Comparison of ENCODE assay signal across 16 cellular contexts in the genomic region with DNA sequence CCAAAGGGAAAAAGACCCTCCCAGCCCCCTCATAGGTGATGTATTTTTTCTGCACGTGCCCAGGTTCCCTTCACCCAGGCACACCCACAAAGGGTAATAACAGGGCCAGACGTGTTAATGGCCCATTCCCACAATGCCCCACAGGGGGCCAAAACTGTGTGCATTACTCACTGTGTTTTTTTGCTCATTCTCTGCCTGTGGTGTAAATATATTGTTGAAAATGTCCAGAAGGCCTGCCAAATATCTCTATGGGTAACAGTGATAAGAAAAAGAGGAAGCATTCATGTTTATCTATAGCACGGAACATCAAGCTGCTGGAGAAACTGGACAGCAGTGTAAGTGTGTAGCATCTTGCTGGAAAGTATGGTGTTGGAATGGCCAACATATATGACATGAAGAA. TPM values are rescaled to one million over a fixed set of nuclear protein-coding genes. Genes with fewer than 3 reads are reported as not detected.
DNase-seq lines count a peak whose midpoint lies in the region; ATAC-seq and TF ChIP-seq lines count a peak whose summit lies in the region.
"Had no signal": no experiment of that assay in that cellular context is flagged by ENCODE, and none has a peak within 500 bp of the region (broad histone marks: within the 10 kb centered on the region; RNA-seq: fewer than 3 reads in every experiment).

No MANE protein-coding gene starts in this region.

- in situ Hi-C loops in GM13976 (cut with MboI; ENCODE audit: low sequenced_read_pairs, unreplicated experiment): no loop called here

- H3K4me3 Mint-ChIP-seq in CD14-positive monocyte: no peak overlapping the region
- no peak overlapping the region for H3K4me3 Mint-ChIP-seq in HFFc6
- H3K4me3 Mint-ChIP-seq in endothelial cell (ENCODE audit: unreplicated experiment): no peak overlapping the region

- H3K27ac Mint-ChIP-seq in CD14-positive monocyte (no peak overlapping the region), HFFc6 (no peak overlapping the region), endothelial cell (ENCODE audit: unreplicated experiment) (no peak overlapping the region)
- H3K27ac Mint-ChIP-seq: activated naive CD4-positive, alpha-beta T cell treated with anti-CD3 and anti-CD28 coated beads, Interleukin-2, amount 50 U/mL, for 72 hours had no signal

- H3K4me1 Mint-ChIP-seq in CD14-positive monocyte (peaks cover 33% of the 10 kb centered on the region), HFFc6 (ENCODE audit: low read depth) (peaks cover 9% of the 10 kb centered on the region), endothelial cell (ENCODE audit: unreplicated experiment) (no peaks in the 10 kb centered on the region)

- H3K9me3 Mint-ChIP-seq in CD14-positive monocyte: no peaks in the 10 kb centered on the region
- H3K9me3 Mint-ChIP-seq in HFFc6: no peaks in the 10 kb centered on the region
- H3K9me3 Mint-ChIP-seq in endothelial cell (ENCODE audit: unreplicated experiment): no peaks in the 10 kb centered on the region
- H3K9me3 Mint-ChIP-seq: activated naive CD4-positive, alpha-beta T cell treated with anti-CD3 and anti-CD28 coated beads, Interleukin-2, amount 50 U/mL, for 72 hours had no signal

- H3K27me3 Mint-ChIP-seq in CD14-positive monocyte (ENCODE audit: low read depth in 3 of 3): peaks cover 0 to 2% (median 0%) of the 10 kb centered on the region in 3 donors
- peaks cover 41% of the 10 kb centered on the region for H3K27me3 Mint-ChIP-seq in HFFc6 (ENCODE audit: insufficient read depth)
- no peaks in the 10 kb centered on the region for H3K27me3 Mint-ChIP-seq in endothelial cell (ENCODE audit: unreplicated experiment)

- peak; percentile 14 for TF ChIP-seq CTCF in CD14-positive monocyte (IDR thresholded peaks at IDR 0.05)
- TF ChIP-seq CTCF in HFFc6 (IDR thresholded peaks at IDR 0.05): peak; percentile 27; the same call in 1 of the 2 replicates
- peak; percentile 31 for TF ChIP-seq CTCF in endothelial cell (IDR thresholded peaks at IDR 0.05; ENCODE audit: unreplicated experiment)
- TF ChIP-seq CTCF in omental fat pad (IDR thresholded peaks at IDR 0.05): no peak
- no peak for TF ChIP-seq CTCF in GM13976 (IDR thresholded peaks at IDR 0.05; ENCODE audit: borderline replicate concordance, control extremely low read depth, extremely low read depth, insufficient read depth, missing control alignments)

- intact Hi-C loops in CD14-positive monocyte (cut with micrococcal nuclease): no loop called here

- DNase-seq in CD14-positive monocyte (ENCODE audit: low spot score): no peak
- no peak for DNase-seq in HFFc6
- DNase-seq in OCI-M1 (lab: John Stamatoyannopoulos, UW): peak; percentile 97
- DNase-seq in endothelial cell (ENCODE audit: low spot score): no peak
- DNase-seq in omental fat pad (ENCODE audit: low spot score): no peak
- DNase-seq in GM13976 (ENCODE audit: low spot score): no peak
- no peak for DNase-seq in stimulated activated naive CD4-positive, alpha-beta T cell treated with Interleukin-2 at 50 U/mL for 16 hours (lab: John Stamatoyannopoulos, UW)
- DNase-seq: activated CD8-positive, alpha-beta memory T cell treated with anti-CD3 and anti-CD28 coated beads, Interleukin-2, amount 50 U/mL, for 4 hours; central memory CD4-positive, alpha-beta T cell; left colon; NCI-H2029; stimulated activated CD4-positive, alpha-beta T cell treated with anti-CD3 and anti-CD28 coated beads, Interleukin-12 subunit alpha, Interleukin-12 subunit beta, amount 100 ng/mL, for 4 hours had no signal

- ATAC-seq in omental fat pad (ENCODE audit: low FRiP score): no peak
- ATAC-seq in HG03159 (IDR thresholded peaks at IDR 0.05; ENCODE audit: unreplicated experiment): no peak
- ATAC-seq: activated naive CD4-positive, alpha-beta T cell treated with anti-CD3 and anti-CD28 coated beads, Interleukin-2, amount 50 U/mL, for 72 hours; left colon had no signal

- H3K36me3 Mint-ChIP-seq in CD14-positive monocyte: no peaks in the 10 kb centered on the region
- no peaks in the 10 kb centered on the region for H3K36me3 Mint-ChIP-seq in HFFc6 (ENCODE audit: low read depth)
- no peaks in the 10 kb centered on the region for H3K36me3 Mint-ChIP-seq in endothelial cell (ENCODE audit: low read depth, unreplicated experiment)
- H3K36me3 Mint-ChIP-seq: activated naive CD4-positive, alpha-beta T cell treated with anti-CD3 and anti-CD28 coated beads, Interleukin-2, amount 50 U/mL, for 72 hours had no signal

RNA-seq across cellular contexts. Expression of a gene that starts 21.9 kb away (rescaled TPM):
- polyA plus RNA-seq in CD14-positive monocyte: not detected
- total RNA-seq in HFFc6 (2021; fragmentation: NEBNext Ultra II Directional; extraction: Animal tissue kit (Norgen Biotek cat#: 25700)): not detected
- total RNA-seq in endothelial cell (ENCODE audit: unreplicated experiment) (not detected), omental fat pad (1 to 10 TPM; 1.1 to 5.4 (median 1.8) TPM)
- total RNA-seq: activated naive CD4-positive, alpha-beta T cell treated with anti-CD3 and anti-CD28 coated beads, Interleukin-2, amount 50 U/mL, for 72 hours; temporal lobe had no signal

RNA-seq across cellular contexts. Expression of a gene that starts 42.3 kb away (rescaled TPM):
- not detected for polyA plus RNA-seq in CD14-positive monocyte
- not detected for total RNA-seq in HFFc6 (2021; fragmentation: NEBNext Ultra II Directional; extraction: Animal tissue kit (Norgen Biotek cat#: 25700))
- total RNA-seq in endothelial cell (ENCODE audit: unreplicated experiment): not detected
- not detected for total RNA-seq in omental fat pad
- total RNA-seq: activated naive CD4-positive, alpha-beta T cell treated with anti-CD3 and anti-CD28 coated beads, Interleukin-2, amount 50 U/mL, for 72 hours; posterior vena cava; temporal lobe had no signal

RNA-seq across cellular contexts. Expression of a gene that starts 51.1 kb away (rescaled TPM):
- polyA plus RNA-seq in CD14-positive monocyte: not detected
- not detected for total RNA-seq in HFFc6 (2021; fragmentation: NEBNext Ultra II Directional; extraction: Animal tissue kit (Norgen Biotek cat#: 25700))
- total RNA-seq in endothelial cell (ENCODE audit: unreplicated experiment) (not detected), omental fat pad (not detected)
- total RNA-seq: activated naive CD4-positive, alpha-beta T cell treated with anti-CD3 and anti-CD28 coated beads, Interleukin-2, amount 50 U/mL, for 72 hours; posterior vena cava had no signal

Comparison
In these comparisons a context has a peak if more than half of its experiments do, and no peak if none do; other contexts are left out.
1. CTCF ChIP-seq: peak in CD14-positive monocyte (single experiment), HFFc6 (single experiment) and endothelial cell (single experiment); none in omental fat pad (0 of 3) and GM13976 (single experiment).